In genomic region chr19:17860993-17861360, GRCh38 we compare ENCODE assay signal across 8 cellular contexts. TPM values are rescaled to one million over a fixed set of nuclear protein-coding genes. Genes with fewer than 3 reads are reported as not detected.
DNase-seq lines count a peak whose midpoint lies in the region; ATAC-seq, FAIRE-seq and TF ChIP-seq lines count a peak whose summit lies in the region.

No MANE protein-coding gene starts in this region.

- FAIRE-seq in HepG2 (lab: Jason Lieb, UNC) (no peak), frontal cortex (lab: Jason Lieb, UNC) (no peak)

- peak overlapping the region; percentile 100 for H3K27ac Mint-ChIP-seq in activated T-cell treated with anti-CD3 and anti-CD28 coated beads, Interleukin-2, amount 50 U/mL, for 24 hours
- H3K27ac Mint-ChIP-seq in activated naive CD8-positive, alpha-beta T cell treated with anti-CD3 and anti-CD28 coated beads, Interleukin-2, amount 50 U/mL, for 24 hours = peak overlapping the region; percentile 100

- peaks cover 14 to 33% of the 10 kb centered on the region in 2 experiments for H3K36me3 ChIP-seq in HepG2 (replicated peaks in 1 of 2; ENCODE audit: control insufficient read depth in 1 of 2, insufficient read depth in 2 of 2, low read length in 2 of 2)
- peaks cover 34 to 47% (median 47%) of the 10 kb centered on the region in 3 donors for H3K36me3 ChIP-seq in tibial artery

- 8% methylated on average over 7 of the region's 7 CpGs for WGBS in HepG2 (ENCODE audit: low lambda C conversion rate)

- peak overlapping the region; percentile 82 for H3K4me2 ChIP-seq in HepG2 (ENCODE audit: low read depth, low read length)

- DNase-seq in activated T-cell treated with anti-CD3 and anti-CD28 coated beads, Interleukin-2, amount 50 U/mL, for 24 hours = peak; percentile 62
- DNase-seq in activated T-cell treated with anti-CD3 and anti-CD28 coated beads, Interleukin-2, amount 50 U/mL, for 1 hour = no peak
- DNase-seq in activated naive CD8-positive, alpha-beta T cell treated with anti-CD3 and anti-CD28 coated beads, Interleukin-2, amount 50 U/mL, for 24 hours = no peak
- DNase-seq in HepG2 (ENCODE audit: low spot score) = no peak
- DNase-seq in tibial artery = no peak
- DNase-seq in frontal cortex (ENCODE audit: low spot score in 2 of 2) = no peak
- no peak for DNase-seq in NCI-H774 (lab: John Stamatoyannopoulos, UW)
- no peak for DNase-seq in activated CD4-positive, alpha-beta T cell treated with anti-CD3 and anti-CD28 coated beads for 1 hour

- H3K4me3 Mint-ChIP-seq in activated T-cell treated with anti-CD3 and anti-CD28 coated beads, Interleukin-2, amount 50 U/mL, for 24 hours = peak overlapping the region; percentile 95
- H3K4me3 Mint-ChIP-seq in activated naive CD8-positive, alpha-beta T cell treated with anti-CD3 and anti-CD28 coated beads, Interleukin-2, amount 50 U/mL, for 24 hours = peak overlapping the region; percentile 99

- no peaks in the 10 kb centered on the region for H3K27me3 Mint-ChIP-seq in activated T-cell treated with anti-CD3 and anti-CD28 coated beads, Interleukin-2, amount 50 U/mL, for 24 hours
- H3K27me3 Mint-ChIP-seq in activated naive CD8-positive, alpha-beta T cell treated with anti-CD3 and anti-CD28 coated beads, Interleukin-2, amount 50 U/mL, for 24 hours = peaks cover 4% of the 10 kb centered on the region

- H3K9me3 Mint-ChIP-seq in activated T-cell treated with anti-CD3 and anti-CD28 coated beads, Interleukin-2, amount 50 U/mL, for 24 hours = no peaks in the 10 kb centered on the region
- H3K9me3 Mint-ChIP-seq in activated naive CD8-positive, alpha-beta T cell treated with anti-CD3 and anti-CD28 coated beads, Interleukin-2, amount 50 U/mL, for 24 hours = no peaks in the 10 kb centered on the region

- POLR2A ChIA-PET in HepG2 (lab: Yijun Ruan, JAX) = interaction anchor here (1.2 to 2.2 kb wide), 5 partner anchors 14 to 255 kb away, joined by 3 to 43 read pairs (median 4); partner anchors contain the start of genes B3GNT3 and CCDC124

- CTCF ChIA-PET in HepG2 (lab: Yijun Ruan, JAX; ENCODE audit: low intra/inter-chr PET ratio, low total read pairs) = no interaction called here

- TF ChIP-seq EP300 in HepG2 (IDR thresholded peaks at IDR 0.05; ENCODE audit: low read depth in 2 of 2, low read length in 2 of 2) (no peak), HepG2 (CRISPR knock-in tag; IDR thresholded peaks at IDR 0.05; ENCODE audit: borderline replicate concordance) (no peak)

- H3K4me1 Mint-ChIP-seq in activated T-cell treated with anti-CD3 and anti-CD28 coated beads, Interleukin-2, amount 50 U/mL, for 24 hours (ENCODE audit: low read depth) = peaks cover 40% of the 10 kb centered on the region
- H3K4me1 Mint-ChIP-seq in activated naive CD8-positive, alpha-beta T cell treated with anti-CD3 and anti-CD28 coated beads, Interleukin-2, amount 50 U/mL, for 24 hours = peaks cover 43% of the 10 kb centered on the region

- intact Hi-C loops in HepG2 (cut with micrococcal nuclease; ENCODE audit: unreplicated experiment) = no loop called here
- intact Hi-C loops in tibial artery (cut with DNase I; ENCODE audit: low total_unique reads) = loop anchor here (5.0 kb wide), 1 partner anchor 136 kb away; no protein-coding TSS in a partner anchor

- peak overlapping the region; percentile 91 to 97 (median 96) for H3K4me3 ChIP-seq in HepG2 (replicated peaks in 1 of 3; ENCODE audit: insufficient read depth in 1 of 3, low read depth in 2 of 3, low read length in 3 of 3)
- H3K4me3 ChIP-seq in tibial artery = peak overlapping the region; percentile 77 to 85

- no peak for TF ChIP-seq RAD21 in HepG2 (CRISPR knock-in tag; IDR thresholded peaks at IDR 0.05)

- peak overlapping the region; percentile 99 for H3K9ac ChIP-seq in HepG2 (ENCODE audit: insufficient read depth, low read depth, low read length)

- no peaks in the 10 kb centered on the region for H3K9me3 ChIP-seq in HepG2 (ENCODE audit: low read length)
- no peaks in the 10 kb centered on the region for H3K9me3 ChIP-seq in tibial artery

- H2AFZ ChIP-seq in HepG2 (ENCODE audit: low read length) = no peak overlapping the region

- H3K36me3 Mint-ChIP-seq in activated T-cell treated with anti-CD3 and anti-CD28 coated beads, Interleukin-2, amount 50 U/mL, for 24 hours (ENCODE audit: low read depth) = peaks cover 64% of the 10 kb centered on the region
- peaks cover 53% of the 10 kb centered on the region for H3K36me3 Mint-ChIP-seq in activated naive CD8-positive, alpha-beta T cell treated with anti-CD3 and anti-CD28 coated beads, Interleukin-2, amount 50 U/mL, for 24 hours (ENCODE audit: low read depth)

- ATAC-seq in activated naive CD8-positive, alpha-beta T cell treated with anti-CD3 and anti-CD28 coated beads, Interleukin-2, amount 50 U/mL, for 24 hours = no peak
- ATAC-seq in HepG2 = no peak

- TF ChIP-seq POLR2A in HepG2 (IDR thresholded peaks at IDR 0.05; ENCODE audit: insufficient read depth in 1 of 2, low read depth in 2 of 2, low read length in 2 of 2) = peak in 1 of 2 experiments; percentile 39; a peak in 1 of 4 replicates

- H3K27ac ChIP-seq in HepG2 (ENCODE audit: extremely low read length, insufficient read depth, low read length) = peak overlapping the region; percentile 82
- peak overlapping the region; percentile 83 to 87 for H3K27ac ChIP-seq in tibial artery

- peaks cover 55% of the 10 kb centered on the region for H4K20me1 ChIP-seq in HepG2 (ENCODE audit: insufficient read depth, low read length)

- H3K27me3 ChIP-seq in HepG2 (ENCODE audit: control insufficient read depth in 1 of 2, insufficient read depth in 2 of 2, low read length in 2 of 2) = no peaks in the 10 kb centered on the region; a peak in 1 of 5 replicates
- no peaks in the 10 kb centered on the region for H3K27me3 ChIP-seq in tibial artery

- peaks cover 27% of the 10 kb centered on the region for H3K79me2 ChIP-seq in HepG2 (ENCODE audit: insufficient read depth, low read length)

- TF ChIP-seq CTCF in HepG2 (CRISPR knock-in tag; IDR thresholded peaks at IDR 0.05) (no peak), tibial artery (IDR thresholded peaks at IDR 0.05) (no peak)

- in situ Hi-C loops in HepG2 (cut with HindIII; ENCODE audit: extremely low pct_ligation_motif_present, low pct_unique_long_range_greater_than_20kb) = no loop called here

- no TSS peak for BruUV-seq in HepG2 (replicated peaks; lab: Mats Ljungman, UMichigan)

- H3K4me1 ChIP-seq in HepG2 (ENCODE audit: insufficient read depth, low read length) (peaks cover 27% of the 10 kb centered on the region), tibial artery (peaks cover 5 to 30% (median 18%) of the 10 kb centered on the region in 4 donors)

RNA-seq across cellular contexts. Expression of gene RPL18A, which starts 1.3 kb away (rescaled TPM):
- total RNA-seq in HepG2 (2016; rRNA removed; fragmentation: Illumina TruSeq; extraction: Trizol) (1,471 and 1,490 TPM in 2 replicates), frontal cortex (937 TPM)
- 3,356 and 3,471 TPM in 2 replicates for total RNA-seq in HepG2 (2016; cell fraction: cytosol; rRNA removed; fragmentation: Illumina TruSeq; extraction: Trizol; ENCODE audit: low read depth)
- 1,484 and 1,563 TPM in 2 replicates for total RNA-seq in HepG2 (2016; cell fraction: insoluble cytoplasmic fraction; rRNA removed; fragmentation: Illumina TruSeq; extraction: Trizol)
- 4,403 and 4,828 TPM in 2 replicates for total RNA-seq in HepG2 (2016; cell fraction: membrane; rRNA removed; fragmentation: Illumina TruSeq; extraction: Trizol)
- total RNA-seq in HepG2 (2016; cell fraction: nucleus; rRNA removed; fragmentation: Illumina TruSeq; extraction: Trizol) = 550 and 622 TPM in 2 replicates
- polyA plus RNA-seq in HepG2 (2011; rRNA removed) = 2,004 and 2,232 TPM in 2 replicates
- polyA plus RNA-seq in HepG2 (2011; cell fraction: cytosol; rRNA removed) = 2,519 and 3,516 TPM in 2 replicates
- 865 and 944 TPM in 2 replicates for polyA plus RNA-seq in HepG2 (2011; cell fraction: nucleus; rRNA removed)
- polyA plus RNA-seq in HepG2 (2012) = 2,311 and 3,663 TPM in 2 replicates
- 5,329 and 5,962 TPM in 2 replicates for polyA plus RNA-seq in HepG2 (2016; cell fraction: cytosol; fragmentation: Illumina TruSeq; extraction: Trizol; ENCODE audit: low read depth)
- 2,198 and 2,250 TPM in 2 replicates for polyA plus RNA-seq in HepG2 (2016; cell fraction: insoluble cytoplasmic fraction; fragmentation: Illumina TruSeq; extraction: Trizol; ENCODE audit: low read depth)
- polyA plus RNA-seq in HepG2 (2016; cell fraction: membrane; fragmentation: Illumina TruSeq; extraction: Trizol; ENCODE audit: low read depth) = 6,513 and 6,759 TPM in 2 replicates
- 1,298 and 1,347 TPM in 2 replicates for polyA plus RNA-seq in HepG2 (2016; cell fraction: nucleus; fragmentation: Illumina TruSeq; extraction: Trizol; ENCODE audit: insufficient read depth, low read depth)
- 547 and 652 TPM in 2 replicates for polyA minus RNA-seq in HepG2 (2011; rRNA and poly(A)+ RNA removed; ENCODE audit: low replicate concordance)
- 819 and 843 TPM in 2 replicates for polyA minus RNA-seq in HepG2 (2011; cell fraction: cytosol; rRNA and poly(A)+ RNA removed)
- polyA minus RNA-seq in HepG2 (2011; cell fraction: nucleus; rRNA and poly(A)+ RNA removed) = 236 and 251 TPM in 2 replicates

RNA-seq across cellular contexts. Expression of gene SLC5A5, which starts 10.8 kb away (rescaled TPM):
- total RNA-seq in HepG2 (2016; rRNA removed; fragmentation: Illumina TruSeq; extraction: Trizol) = not detected in 2 replicates
- total RNA-seq in HepG2 (2016; cell fraction: cytosol; rRNA removed; fragmentation: Illumina TruSeq; extraction: Trizol; ENCODE audit: low read depth) = not detected in 2 replicates
- total RNA-seq in HepG2 (2016; cell fraction: insoluble cytoplasmic fraction; rRNA removed; fragmentation: Illumina TruSeq; extraction: Trizol) = not detected in 2 replicates
- total RNA-seq in HepG2 (2016; cell fraction: membrane; rRNA removed; fragmentation: Illumina TruSeq; extraction: Trizol) = not detected in 2 replicates
- total RNA-seq in HepG2 (2016; cell fraction: nucleus; rRNA removed; fragmentation: Illumina TruSeq; extraction: Trizol) = not detected in 2 replicates
- polyA plus RNA-seq in HepG2 (2011; rRNA removed) = not detected in 2 replicates
- not detected in 2 replicates for polyA plus RNA-seq in HepG2 (2011; cell fraction: cytosol; rRNA removed)
- not detected in 2 replicates for polyA plus RNA-seq in HepG2 (2011; cell fraction: nucleus; rRNA removed)
- not detected in 2 replicates for polyA plus RNA-seq in HepG2 (2012)
- not detected in 2 replicates for polyA plus RNA-seq in HepG2 (2016; cell fraction: cytosol; fragmentation: Illumina TruSeq; extraction: Trizol; ENCODE audit: low read depth)
- polyA plus RNA-seq in HepG2 (2016; cell fraction: insoluble cytoplasmic fraction; fragmentation: Illumina TruSeq; extraction: Trizol; ENCODE audit: low read depth) = not detected in 2 replicates
- not detected in 2 replicates for polyA plus RNA-seq in HepG2 (2016; cell fraction: membrane; fragmentation: Illumina TruSeq; extraction: Trizol; ENCODE audit: low read depth)
- polyA plus RNA-seq in HepG2 (2016; cell fraction: nucleus; fragmentation: Illumina TruSeq; extraction: Trizol; ENCODE audit: insufficient read depth, low read depth) = not detected in 2 replicates
- 0.06 and 0.09 TPM in 2 replicates for polyA minus RNA-seq in HepG2 (2011; rRNA and poly(A)+ RNA removed; ENCODE audit: low replicate concordance)
- polyA minus RNA-seq in HepG2 (2011; cell fraction: cytosol; rRNA and poly(A)+ RNA removed) = not detected in 2 replicates
- polyA minus RNA-seq in HepG2 (2011; cell fraction: nucleus; rRNA and poly(A)+ RNA removed) = not detected in 2 replicates
- total RNA-seq in frontal cortex = 2.9 TPM

RNA-seq across cellular contexts. Expression of gene JAK3, which starts 13.2 kb away (rescaled TPM):
- 2.8 and 3.4 TPM in 2 replicates for total RNA-seq in HepG2 (2016; rRNA removed; fragmentation: Illumina TruSeq; extraction: Trizol)
- total RNA-seq in HepG2 (2016; cell fraction: cytosol; rRNA removed; fragmentation: Illumina TruSeq; extraction: Trizol; ENCODE audit: low read depth) = 1.2 and 1.3 TPM in 2 replicates
- 2.5 and 3.4 TPM in 2 replicates for total RNA-seq in HepG2 (2016; cell fraction: insoluble cytoplasmic fraction; rRNA removed; fragmentation: Illumina TruSeq; extraction: Trizol)
- 0.72 and 1.3 TPM in 2 replicates for total RNA-seq in HepG2 (2016; cell fraction: membrane; rRNA removed; fragmentation: Illumina TruSeq; extraction: Trizol)
- 4.4 and 4.8 TPM in 2 replicates for total RNA-seq in HepG2 (2016; cell fraction: nucleus; rRNA removed; fragmentation: Illumina TruSeq; extraction: Trizol)
- polyA plus RNA-seq in HepG2 (2011; rRNA removed) = 18.6 and 30.1 TPM in 2 replicates
- polyA plus RNA-seq in HepG2 (2011; cell fraction: cytosol; rRNA removed) = 8.8 and 10.2 TPM in 2 replicates
- 106 and 107 TPM in 2 replicates for polyA plus RNA-seq in HepG2 (2011; cell fraction: nucleus; rRNA removed)
- polyA plus RNA-seq in HepG2 (2012) = 6.1 and 10.2 TPM in 2 replicates
- polyA plus RNA-seq in HepG2 (2016; cell fraction: cytosol; fragmentation: Illumina TruSeq; extraction: Trizol; ENCODE audit: low read depth) = 0.15 and 0.17 TPM in 2 replicates
- 1.3 and 1.7 TPM in 2 replicates for polyA plus RNA-seq in HepG2 (2016; cell fraction: insoluble cytoplasmic fraction; fragmentation: Illumina TruSeq; extraction: Trizol; ENCODE audit: low read depth)
- polyA plus RNA-seq in HepG2 (2016; cell fraction: membrane; fragmentation: Illumina TruSeq; extraction: Trizol; ENCODE audit: low read depth) = 0.35 and 0.45 TPM in 2 replicates
- polyA plus RNA-seq in HepG2 (2016; cell fraction: nucleus; fragmentation: Illumina TruSeq; extraction: Trizol; ENCODE audit: insufficient read depth, low read depth) = 10.2 and 12.3 TPM in 2 replicates
- 1.7 and 37.2 TPM in 2 replicates for polyA minus RNA-seq in HepG2 (2011; rRNA and poly(A)+ RNA removed; ENCODE audit: low replicate concordance)
- 13.1 and 19.0 TPM in 2 replicates for polyA minus RNA-seq in HepG2 (2011; cell fraction: cytosol; rRNA and poly(A)+ RNA removed)
- 23.9 and 29.3 TPM in 2 replicates for polyA minus RNA-seq in HepG2 (2011; cell fraction: nucleus; rRNA and poly(A)+ RNA removed)
- 1.6 TPM for total RNA-seq in frontal cortex

RNA-seq across cellular contexts. Expression of gene INSL3, which starts 39.7 kb away (rescaled TPM):
- total RNA-seq in HepG2 (2016; rRNA removed; fragmentation: Illumina TruSeq; extraction: Trizol) (not detected in 2 replicates), frontal cortex (not detected)
- not detected in 2 replicates for total RNA-seq in HepG2 (2016; cell fraction: cytosol; rRNA removed; fragmentation: Illumina TruSeq; extraction: Trizol; ENCODE audit: low read depth)
- total RNA-seq in HepG2 (2016; cell fraction: insoluble cytoplasmic fraction; rRNA removed; fragmentation: Illumina TruSeq; extraction: Trizol) = not detected in 2 replicates
- not detected in 2 replicates for total RNA-seq in HepG2 (2016; cell fraction: membrane; rRNA removed; fragmentation: Illumina TruSeq; extraction: Trizol)
- total RNA-seq in HepG2 (2016; cell fraction: nucleus; rRNA removed; fragmentation: Illumina TruSeq; extraction: Trizol) = not detected in 2 replicates
- 0.30 and 0.44 TPM in 2 replicates for polyA plus RNA-seq in HepG2 (2011; rRNA removed)
- polyA plus RNA-seq in HepG2 (2011; cell fraction: cytosol; rRNA removed) = 0.21 TPM in 1 of 2 replicates, not detected in the other
- 1.2 and 1.5 TPM in 2 replicates for polyA plus RNA-seq in HepG2 (2011; cell fraction: nucleus; rRNA removed)
- polyA plus RNA-seq in HepG2 (2012) = 0.23 and 0.35 TPM in 2 replicates
- polyA plus RNA-seq in HepG2 (2016; cell fraction: cytosol; fragmentation: Illumina TruSeq; extraction: Trizol; ENCODE audit: low read depth) = not detected in 2 replicates
- polyA plus RNA-seq in HepG2 (2016; cell fraction: insoluble cytoplasmic fraction; fragmentation: Illumina TruSeq; extraction: Trizol; ENCODE audit: low read depth) = not detected in 2 replicates
- not detected in 2 replicates for polyA plus RNA-seq in HepG2 (2016; cell fraction: membrane; fragmentation: Illumina TruSeq; extraction: Trizol; ENCODE audit: low read depth)
- polyA plus RNA-seq in HepG2 (2016; cell fraction: nucleus; fragmentation: Illumina TruSeq; extraction: Trizol; ENCODE audit: insufficient read depth, low read depth) = not detected in 2 replicates
- polyA minus RNA-seq in HepG2 (2011; rRNA and poly(A)+ RNA removed; ENCODE audit: low replicate concordance) = 0.88 TPM in 1 of 2 replicates, not detected in the other
- polyA minus RNA-seq in HepG2 (2011; cell fraction: cytosol; rRNA and poly(A)+ RNA removed) = not detected in 2 replicates
- polyA minus RNA-seq in HepG2 (2011; cell fraction: nucleus; rRNA and poly(A)+ RNA removed) = not detected in 2 replicates
